9 cellular contexts compared by ENCODE assay signal in the genomic region with DNA sequence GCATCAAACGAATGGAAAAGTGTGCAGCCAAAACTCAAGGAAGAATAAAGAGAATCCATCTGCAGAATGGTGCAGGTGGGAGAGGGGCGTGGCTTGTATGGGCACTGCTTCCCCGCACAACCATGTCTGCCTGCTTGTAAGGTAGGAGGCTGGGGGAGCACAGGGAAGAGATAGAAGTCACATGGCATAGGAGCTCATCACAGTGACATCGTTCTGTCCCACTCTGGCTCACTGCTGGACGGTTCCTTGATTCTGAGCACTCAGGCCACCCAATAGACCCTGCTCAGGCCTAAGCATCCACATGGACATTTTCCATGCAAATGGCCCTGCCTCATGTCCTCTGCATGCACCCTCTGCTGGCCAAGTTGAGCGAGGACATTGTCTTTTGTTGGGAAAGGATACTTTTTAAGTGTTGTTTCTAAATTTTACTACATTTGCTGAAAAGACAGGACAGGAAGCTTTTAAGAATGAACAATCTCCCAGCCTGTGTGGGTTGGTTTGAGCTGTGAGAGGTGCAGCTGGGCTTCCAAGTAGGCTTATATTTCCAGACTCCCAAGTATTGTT. TPM values are rescaled to one million over a fixed set of nuclear protein-coding genes. Genes with fewer than 3 reads are reported as not detected.
DNase-seq lines count a peak whose midpoint lies in the region; ATAC-seq and TF ChIP-seq lines count a peak whose summit lies in the region.
"Had no signal": no experiment of that assay in that cellular context is flagged by ENCODE, and none has a peak within 500 bp of the region (broad histone marks: within the 10 kb centered on the region; RNA-seq: fewer than 3 reads in every experiment).

No MANE protein-coding gene starts in this region.

- peaks cover 0 to 7% of the 10 kb centered on the region in 2 donors for H3K4me1 ChIP-seq in lung (ENCODE audit: control insufficient read depth in 2 of 2, insufficient read depth in 2 of 2, low read length in 2 of 2)

- no peaks in the 10 kb centered on the region for H3K27me3 ChIP-seq in lung (ENCODE audit: control insufficient read depth, insufficient read depth)

- in situ Hi-C loops in Caki2 (cut with HindIII; ENCODE audit: low pct_unique_long_range_greater_than_20kb, low sequenced_read_pairs), result no loop called here

- ATAC-seq in lung (ENCODE audit: insufficient read depth, low FRiP score) (no peak), GM21737 (IDR thresholded peaks at IDR 0.05; ENCODE audit: unreplicated experiment) (no peak), GM19455 (IDR thresholded peaks at IDR 0.05; ENCODE audit: unreplicated experiment) (no peak), HG02870 (IDR thresholded peaks at IDR 0.05; ENCODE audit: unreplicated experiment) (no peak)

- 79 to 87% methylated on average over 6 of the region's 6 CpGs for WGBS in lung, 2 donors

- TF ChIP-seq CTCF in lung (IDR thresholded peaks at IDR 0.05; ENCODE audit: control extremely low read depth, extremely low read depth), result peak; percentile 0

- DNase-seq in Caki2 (ENCODE audit: low read depth), result peak; percentile 31
- peak; percentile 60 for DNase-seq in HuH-7 (ENCODE audit: low spot score)
- DNase-seq in amniotic epithelial cell (ENCODE audit: low read depth), result peak; percentile 51
- DNase-seq in lung (ENCODE audit: low spot score), result no peak
- no peak for DNase-seq in stimulated activated CD4-positive, alpha-beta T cell treated with anti-CD3 and anti-CD28 coated beads, Interleukin-4, amount 100 ng/mL, for 1 hour

- no peaks in the 10 kb centered on the region for H3K9me3 ChIP-seq in lung (ENCODE audit: control insufficient read depth in 2 of 2, insufficient read depth in 1 of 2, low read length in 1 of 2)
- H3K9me3 ChIP-seq: neutrophil had no signal

- H3K27ac ChIP-seq in lung (ENCODE audit: low read depth in 1 of 2, low read length in 1 of 2), result no peak overlapping the region
- H3K27ac ChIP-seq: neutrophil had no signal

- no peaks in the 10 kb centered on the region for H3K36me3 ChIP-seq in lung (ENCODE audit: control insufficient read depth in 2 of 2, insufficient read depth in 2 of 2, low read length in 2 of 2)
- H3K36me3 ChIP-seq: neutrophil had no signal

- no peak overlapping the region for H3K4me3 ChIP-seq in lung

RNA-seq across cellular contexts. Expression of a gene that starts 3.1 kb away (rescaled TPM):
- 28.8 and 34.2 TPM in 2 replicates for total RNA-seq in Caki2 (2014; rRNA removed; shearing (Covaris generic); ENCODE audit: low replicate concordance)
- total RNA-seq in lung, result 100 to 1,000 TPM; 172 to 324 TPM
- polyA plus RNA-seq in lung, result 10 to 100 TPM; 23.3 to 51.9 TPM

Comparison
In these comparisons a context has a peak if more than half of its experiments do, and no peak if none do; other contexts are left out.
1. DNase-seq: peak in Caki2 (single experiment), HuH-7 (single experiment) and amniotic epithelial cell (single experiment); none in lung (single experiment) and stimulated activated CD4-positive, alpha-beta T cell treated with anti-CD3 and anti-CD28 coated beads, Interleukin-4, amount 100 ng/mL, for 1 hour (single experiment).